Comparison of ENCODE assay signal across 2 cellular contexts in the genomic region with DNA sequence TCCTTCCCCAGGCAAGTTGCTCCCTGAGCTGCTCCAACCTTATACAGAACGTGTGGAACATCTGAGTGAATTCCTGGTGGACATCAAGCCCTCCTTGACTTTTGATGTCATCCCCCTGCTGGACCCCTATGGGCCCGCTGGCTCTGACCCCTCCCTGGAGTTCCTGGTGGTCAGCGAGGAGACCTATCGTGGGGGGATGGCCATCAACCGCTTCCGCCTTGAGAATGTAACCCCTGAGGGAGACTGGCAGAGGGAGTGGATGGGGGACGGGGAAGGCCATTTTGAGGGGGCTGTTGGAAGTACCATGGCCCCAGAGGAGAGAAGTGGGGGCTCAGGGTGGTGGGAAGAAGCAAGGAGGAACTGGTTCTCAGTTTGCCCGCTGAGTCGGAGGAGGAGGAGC.
TF ChIP-seq lines count a peak whose summit lies in the region.

No MANE protein-coding gene starts in this region.

TF ChIP-seq in IMR-90, 13 proteins besides CTCF, POLR2A, EP300 and RAD21:
- no peak for TF ChIP-seq FOS (IDR thresholded peaks at IDR 0.05; ENCODE audit: low read depth, low read length)
- TF ChIP-seq MXI1 (IDR thresholded peaks at IDR 0.05; ENCODE audit: borderline replicate concordance, low read depth, low read length): no peak
- no peak for TF ChIP-seq MAFK (IDR thresholded peaks at IDR 0.05; ENCODE audit: low read depth, low read length)
- TF ChIP-seq BHLHE40 (IDR thresholded peaks at IDR 0.05; ENCODE audit: low read depth, low read length): no peak
- TF ChIP-seq MAZ (IDR thresholded peaks at IDR 0.05; ENCODE audit: borderline replicate concordance, low read depth, low read length): no peak
- TF ChIP-seq RFX5 (IDR thresholded peaks at IDR 0.05; ENCODE audit: low read depth, low read length): no peak
- TF ChIP-seq, protein P1, sequence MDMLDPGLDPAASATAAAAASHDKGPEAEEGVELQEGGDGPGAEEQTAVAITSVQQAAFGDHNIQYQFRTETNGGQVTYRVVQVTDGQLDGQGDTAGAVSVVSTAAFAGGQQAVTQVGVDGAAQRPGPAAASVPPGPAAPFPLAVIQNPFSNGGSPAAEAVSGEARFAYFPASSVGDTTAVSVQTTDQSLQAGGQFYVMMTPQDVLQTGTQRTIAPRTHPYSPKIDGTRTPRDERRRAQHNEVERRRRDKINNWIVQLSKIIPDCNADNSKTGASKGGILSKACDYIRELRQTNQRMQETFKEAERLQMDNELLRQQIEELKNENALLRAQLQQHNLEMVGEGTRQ (IDR thresholded peaks at IDR 0.05; ENCODE audit: low read depth, low read length): no peak
- no peak for TF ChIP-seq SMC3 (IDR thresholded peaks at IDR 0.05; ENCODE audit: low read depth, low read length)
- TF ChIP-seq RCOR1 (IDR thresholded peaks at IDR 0.05; ENCODE audit: insufficient replicate concordance, low read length): no peak
- TF ChIP-seq NFE2L2 (IDR thresholded peaks at IDR 0.05; ENCODE audit: low read depth, low read length): no peak
- no peak for TF ChIP-seq CHD1 (IDR thresholded peaks at IDR 0.05; ENCODE audit: low read depth, low read length)
- no peak for TF ChIP-seq CEBPB (IDR thresholded peaks at IDR 0.05; ENCODE audit: low read depth, low read length)
- TF ChIP-seq, protein P2, sequence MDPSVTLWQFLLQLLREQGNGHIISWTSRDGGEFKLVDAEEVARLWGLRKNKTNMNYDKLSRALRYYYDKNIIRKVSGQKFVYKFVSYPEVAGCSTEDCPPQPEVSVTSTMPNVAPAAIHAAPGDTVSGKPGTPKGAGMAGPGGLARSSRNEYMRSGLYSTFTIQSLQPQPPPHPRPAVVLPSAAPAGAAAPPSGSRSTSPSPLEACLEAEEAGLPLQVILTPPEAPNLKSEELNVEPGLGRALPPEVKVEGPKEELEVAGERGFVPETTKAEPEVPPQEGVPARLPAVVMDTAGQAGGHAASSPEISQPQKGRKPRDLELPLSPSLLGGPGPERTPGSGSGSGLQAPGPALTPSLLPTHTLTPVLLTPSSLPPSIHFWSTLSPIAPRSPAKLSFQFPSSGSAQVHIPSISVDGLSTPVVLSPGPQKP (IDR thresholded peaks at IDR 0.05; ENCODE audit: borderline replicate concordance, low read depth, low read length): no peak
TF ChIP-seq in IMR-90: peak in this region for 0.

TF ChIP-seq in K562, 482 proteins besides CTCF, POLR2A, EP300 and RAD21:
- TF ChIP-seq RBM34 (IDR thresholded peaks at IDR 0.05; ENCODE audit: borderline replicate concordance, insufficient read depth, low read length): no peak
- TF ChIP-seq NR3C1 (CRISPR knock-in tag; IDR thresholded peaks at IDR 0.05): no peak
- TF ChIP-seq SMAD3 (CRISPR knock-in tag; conservative IDR thresholded peaks at IDR 0.05): no peak
- TF ChIP-seq, protein P3, sequence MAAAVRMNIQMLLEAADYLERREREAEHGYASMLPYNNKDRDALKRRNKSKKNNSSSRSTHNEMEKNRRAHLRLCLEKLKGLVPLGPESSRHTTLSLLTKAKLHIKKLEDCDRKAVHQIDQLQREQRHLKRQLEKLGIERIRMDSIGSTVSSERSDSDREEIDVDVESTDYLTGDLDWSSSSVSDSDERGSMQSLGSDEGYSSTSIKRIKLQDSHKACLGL (CRISPR knock-in tag; IDR thresholded peaks at IDR 0.05; ENCODE audit: borderline replicate concordance, poor library complexity, severe bottlenecking): no peak
- TF ChIP-seq CHD4 (IDR thresholded peaks at IDR 0.05; ENCODE audit: insufficient read depth, insufficient replicate concordance, low read depth, low read length, poor library complexity, severe bottlenecking): no peak
- TF ChIP-seq ZNF717 (CRISPR knock-in tag; IDR thresholded peaks at IDR 0.05): no peak
- TF ChIP-seq ELF4 (CRISPR knock-in tag; IDR thresholded peaks at IDR 0.05): no peak
- TF ChIP-seq ZFX (CRISPR knock-in tag; IDR thresholded peaks at IDR 0.05): no peak
- no peak for TF ChIP-seq FOXK2 (conservative IDR thresholded peaks at IDR 0.05 in 1 of 2, IDR thresholded peaks at IDR 0.05 in 1 of 2; ENCODE audit: low read depth in 2 of 2)
- no peak for TF ChIP-seq CREBBP (IDR thresholded peaks at IDR 0.05; ENCODE audit: low read depth, low read length)
- no peak for TF ChIP-seq CBX5 (IDR thresholded peaks at IDR 0.05; ENCODE audit: borderline replicate concordance, low read depth)
- no peak for TF ChIP-seq ZNF76 (CRISPR knock-in tag; IDR thresholded peaks at IDR 0.05; ENCODE audit: borderline replicate concordance)
- no peak for TF ChIP-seq RBM22 (IDR thresholded peaks at IDR 0.05; ENCODE audit: low read depth, low read length, poor library complexity, severe bottlenecking)
- TF ChIP-seq ATF7 (IDR thresholded peaks at IDR 0.05): no peak
- TF ChIP-seq RFX5 (IDR thresholded peaks at IDR 0.05; ENCODE audit: low read depth, low read length): no peak
- no peak for TF ChIP-seq ZNF764 (CRISPR knock-in tag; IDR thresholded peaks at IDR 0.05; ENCODE audit: low read depth)
- no peak for TF ChIP-seq NR1H2 (CRISPR knock-in tag; IDR thresholded peaks at IDR 0.05)
- no peak for TF ChIP-seq ZNF431 (CRISPR knock-in tag; IDR thresholded peaks at IDR 0.05)
- TF ChIP-seq ZNF584 (CRISPR knock-in tag; IDR thresholded peaks at IDR 0.05; ENCODE audit: low read depth): no peak
